32 cellular contexts compared by ENCODE assay signal in genomic region chr21:33964706-33965325, GRCh38. TPM values are rescaled to one million over a fixed set of nuclear protein-coding genes. Genes with fewer than 3 reads are reported as not detected.
DNase-seq lines count a peak whose midpoint lies in the region; ATAC-seq and TF ChIP-seq lines count a peak whose summit lies in the region.
"Had no signal": no experiment of that assay in that cellular context is flagged by ENCODE, and none has a peak within 500 bp of the region (broad histone marks: within the 10 kb centered on the region; RNA-seq: fewer than 3 reads in every experiment).

No MANE protein-coding gene starts in this region.

- no peak for TF ChIP-seq POLR2A in tibial nerve (IDR thresholded peaks at IDR 0.05)

- peaks cover 1% of the 10 kb centered on the region; the same call in 1 of the 2 replicates for H3K9me3 ChIP-seq in SK-N-SH
- peaks cover 0 to 7% (median 2%) of the 10 kb centered on the region in 4 donors for H3K9me3 ChIP-seq in tibial nerve

- H3K36me3 ChIP-seq in SK-N-SH (replicated peaks in 1 of 2; ENCODE audit: control insufficient read depth in 1 of 2, insufficient read depth in 2 of 2, low read length in 1 of 2) = no peaks in the 10 kb centered on the region
- H3K36me3 ChIP-seq in tibial nerve = no peaks in the 10 kb centered on the region
- H3K36me3 ChIP-seq: heart right ventricle had no signal

- TF ChIP-seq CTCF in SK-N-SH (IDR thresholded peaks at IDR 0.05) (no peak), foreskin fibroblast (IDR thresholded peaks at IDR 0.05; ENCODE audit: low read depth, low read length) (no peak), tibial nerve (IDR thresholded peaks at IDR 0.05) (no peak)

- no peak overlapping the region for H3K4me3 ChIP-seq in SK-N-SH (ENCODE audit: low read depth in 2 of 2, low read length in 1 of 2)
- no peak overlapping the region for H3K4me3 ChIP-seq in foreskin fibroblast (ENCODE audit: low read depth in 1 of 2, low read length in 2 of 2)
- H3K4me3 ChIP-seq in tibial nerve = no peak overlapping the region
- H3K4me3 ChIP-seq: coronary artery, heart right ventricle, psoas muscle had no signal

- H3K27me3 ChIP-seq in SK-N-SH (ENCODE audit: insufficient read depth) (no peaks in the 10 kb centered on the region), tibial nerve (no peaks in the 10 kb centered on the region)
- H3K27me3 ChIP-seq: heart right ventricle had no signal

- ATAC-seq in SK-N-SH treated with all-trans-retinoic acid at 6 μM for 48 hours (no peak; the same call in 2 of the 3 replicates), HG03565 (IDR thresholded peaks at IDR 0.05; ENCODE audit: unreplicated experiment) (no peak)
- ATAC-seq: effector memory CD8-positive, alpha-beta T cell; heart right ventricle; naive thymus-derived CD8-positive, alpha-beta T cell; psoas muscle; sciatic nerve had no signal

- H3K9me2 ChIP-seq in SK-N-SH = no peaks in the 10 kb centered on the region

- no peak for DNase-seq in SK-N-SH
- DNase-seq in M059J (ENCODE audit: low read depth) = peak; percentile 22
- DNase-seq in foreskin fibroblast = peak; percentile 61 to 78
- DNase-seq in tibial nerve (ENCODE audit: low spot score in 2 of 2) = no peak
- no peak for DNase-seq in NCI-H748 treated with DMSO at 0.1 percent for 48 hours (lab: John Stamatoyannopoulos, UW)
- DNase-seq in DMS114 treated with DMSO at 0.1 percent for 48 hours (lab: John Stamatoyannopoulos, UW; ENCODE audit: unreplicated experiment) = no peak
- DNase-seq: activated CD4-positive, alpha-beta T cell treated with anti-CD3 and anti-CD28 coated beads, Interleukin-2, amount 50 U/mL, for 1 hour; activated CD4-positive, CD25-positive, alpha-beta regulatory T cell; activated effector memory CD4-positive, alpha-beta T cell treated with anti-CD3 and anti-CD28 coated beads, Interleukin-2, amount 50 U/mL, for 16 hours; activated naive CD8-positive, alpha-beta T cell treated with anti-CD3 and anti-CD28 coated beads, Interleukin-2, amount 10 ng/mL, durations not matched to agents 7 days and 5 days; activated T-cell treated with anti-CD3 and anti-CD28 coated beads, Interleukin-2, amount 50 U/mL, for 1 hour; AML-193; caudate nucleus; CD4-positive, alpha-beta T cell; effector memory CD8-positive, alpha-beta T cell; foreskin melanocyte; heart right ventricle; kidney glomerular epithelial cell; naive thymus-derived CD8-positive, alpha-beta T cell; NCI-H1092; NCI-H1694 treated with DMSO at 0.1 percent for 48 hours; NCI-H2171; NCI-H510A; nucleus accumbens; psoas muscle; stimulated activated CD4-positive, alpha-beta T cell treated with anti-CD3 and anti-CD28 coated beads, Interleukin-4, amount 100 ng/mL, for 4 hours had no signal

- no peak overlapping the region for H2AFZ ChIP-seq in SK-N-SH (ENCODE audit: low read depth)

- POLR2A ChIA-PET in SK-N-SH (lab: Yijun Ruan, JAX) = no interaction called here

- H3K4me1 ChIP-seq in SK-N-SH (ENCODE audit: control insufficient read depth in 1 of 2, insufficient read depth in 2 of 2, low read depth in 1 of 2, low read length in 1 of 2) (peaks cover 0 to 33% of the 10 kb centered on the region in 2 experiments; a peak in 3 of 4 replicates), tibial nerve (peaks cover 0 to 20% (median 8%) of the 10 kb centered on the region in 4 donors)

- peak overlapping the region; percentile 2; the same call in 1 of the 2 replicates for H3K4me2 ChIP-seq in SK-N-SH

- H3K9ac ChIP-seq in SK-N-SH = no peak overlapping the region

- TF ChIP-seq EP300 in SK-N-SH (IDR thresholded peaks at IDR 0.05; ENCODE audit: borderline replicate concordance in 1 of 2, low read depth in 1 of 2, low read length in 1 of 2) (no peak), tibial nerve (IDR thresholded peaks at IDR 0.05) (no peak)

- peaks cover 20% of the 10 kb centered on the region for H3F3A ChIP-seq in SK-N-SH (replicated peaks; ENCODE audit: insufficient read depth)

- no peak overlapping the region; a peak in 1 of 4 replicates for H3K27ac ChIP-seq in SK-N-SH (ENCODE audit: low read depth in 2 of 2, low read length in 1 of 2)
- H3K27ac ChIP-seq in tibial nerve = no peak overlapping the region
- H3K27ac ChIP-seq: 22Rv1, coronary artery, heart right ventricle, psoas muscle, RWPE1 had no signal

- CTCF ChIA-PET in SK-N-SH (lab: Yijun Ruan, JAX) = no interaction called here

- no peaks in the 10 kb centered on the region for H3K79me2 ChIP-seq in SK-N-SH (ENCODE audit: insufficient read depth)

- WGBS in SK-N-SH (ENCODE audit: low lambda C conversion rate) = 49% methylated on average over 3 of the region's 3 CpGs
- WGBS in tibial nerve, 2 donors = 84 to 87% methylated on average over 3 of the region's 3 CpGs

- TF ChIP-seq RAD21 in SK-N-SH (IDR thresholded peaks at IDR 0.05; ENCODE audit: low read length) = no peak

- H4K20me1 ChIP-seq in SK-N-SH (ENCODE audit: insufficient read depth) = no peaks in the 10 kb centered on the region

TF ChIP-seq in SK-N-SH, 30 proteins besides CTCF, POLR2A, EP300 and RAD21:
- TF ChIP-seq TCF12 (IDR thresholded peaks at IDR 0.05) (peak; percentile 68; the same call in 1 of the 2 replicates), MXI1 (IDR thresholded peaks at IDR 0.05; ENCODE audit: low read depth, low read length) (no peak), PBX3 (IDR thresholded peaks at IDR 0.05) (peak; percentile 72), NFIC (IDR thresholded peaks at IDR 0.05; ENCODE audit: borderline replicate concordance) (0 out of 2 replicates have a peak, but pooled peaks have one; percentile 11), JUND (IDR thresholded peaks at IDR 0.05) (peak; percentile 24; the same call in 1 of the 2 replicates), GABPA (IDR thresholded peaks at IDR 0.05; ENCODE audit: low read depth) (no peak), MAX (IDR thresholded peaks at IDR 0.05; ENCODE audit: low read depth) (no peak), NRF1 (IDR thresholded peaks at IDR 0.05; ENCODE audit: low read depth, low read length) (no peak), FOSL2 (IDR thresholded peaks at IDR 0.05; ENCODE audit: borderline replicate concordance, low read depth) (peak; percentile 54), POLR2AphosphoS5 (IDR thresholded peaks at IDR 0.05; ENCODE audit: low read depth, low read length) (no peak)

TF ChIP-seq in SK-N-SH treated with all-trans-retinoic acid at 6 μM for 48 hours, 23 proteins besides CTCF, POLR2A, EP300 and RAD21:
- TF ChIP-seq, protein P1, sequence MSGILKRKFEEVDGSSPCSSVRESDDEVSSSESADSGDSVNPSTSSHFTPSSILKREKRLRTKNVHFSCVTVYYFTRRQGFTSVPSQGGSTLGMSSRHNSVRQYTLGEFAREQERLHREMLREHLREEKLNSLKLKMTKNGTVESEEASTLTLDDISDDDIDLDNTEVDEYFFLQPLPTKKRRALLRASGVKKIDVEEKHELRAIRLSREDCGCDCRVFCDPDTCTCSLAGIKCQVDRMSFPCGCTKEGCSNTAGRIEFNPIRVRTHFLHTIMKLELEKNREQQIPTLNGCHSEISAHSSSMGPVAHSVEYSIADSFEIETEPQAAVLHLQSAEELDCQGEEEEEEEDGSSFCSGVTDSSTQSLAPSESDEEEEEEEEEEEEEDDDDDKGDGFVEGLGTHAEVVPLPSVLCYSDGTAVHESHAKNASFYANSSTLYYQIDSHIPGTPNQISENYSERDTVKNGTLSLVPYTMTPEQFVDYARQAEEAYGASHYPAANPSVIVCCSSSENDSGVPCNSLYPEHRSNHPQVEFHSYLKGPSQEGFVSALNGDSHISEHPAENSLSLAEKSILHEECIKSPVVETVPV (CRISPR knock-in tag; IDR thresholded peaks at IDR 0.05) = no peak
- TF ChIP-seq PPARA (CRISPR knock-in tag; IDR thresholded peaks at IDR 0.05; ENCODE audit: borderline replicate concordance) (no peak), ZC3H10 (CRISPR knock-in tag; IDR thresholded peaks at IDR 0.05) (no peak), ZNF70 (CRISPR knock-in tag; IDR thresholded peaks at IDR 0.05) (no peak), CSDC2 (CRISPR knock-in tag; IDR thresholded peaks at IDR 0.05) (no peak), POU6F1 (CRISPR knock-in tag; IDR thresholded peaks at IDR 0.05; ENCODE audit: borderline replicate concordance, low read depth) (no peak), ZFP30 (CRISPR knock-in tag; IDR thresholded peaks at IDR 0.05) (no peak), TCF4 (CRISPR knock-in tag; IDR thresholded peaks at IDR 0.05; ENCODE audit: borderline replicate concordance) (no peak), ZNF8 (CRISPR knock-in tag; IDR thresholded peaks at IDR 0.05) (no peak), ARNTL (CRISPR knock-in tag; IDR thresholded peaks at IDR 0.05; ENCODE audit: borderline replicate concordance, low read depth) (no peak), TOX (CRISPR knock-in tag; IDR thresholded peaks at IDR 0.05; ENCODE audit: borderline replicate concordance) (no peak), OSR1 (CRISPR knock-in tag; IDR thresholded peaks at IDR 0.05) (no peak), RARB (CRISPR knock-in tag; IDR thresholded peaks at IDR 0.05) (no peak)

RNA-seq across cellular contexts. Expression of gene ATP5PO, which starts 49.2 kb away (rescaled TPM):
- 148 and 167 TPM in 2 replicates for polyA plus RNA-seq in SK-N-SH (2012; rRNA removed)
- 191 and 217 TPM in 2 replicates for polyA plus RNA-seq in SK-N-SH (2012; cell fraction: cytosol; rRNA removed)
- 53.4 and 58.6 TPM in 2 replicates for polyA plus RNA-seq in SK-N-SH (2012; cell fraction: nucleus; rRNA removed)
- total RNA-seq in M059J (2014; rRNA removed; shearing (Covaris generic)) = 302 and 597 TPM in 2 replicates
- 100 to 1,000 TPM; 121 to 213 (median 148) TPM for total RNA-seq in tibial nerve

Comparison
In these comparisons a context has a peak if more than half of its experiments do, and no peak if none do; other contexts are left out.
1. DNase-seq: peak in M059J (single experiment) and foreskin fibroblast (2 of 2); none in SK-N-SH (single experiment), tibial nerve (0 of 2), NCI-H748 treated with DMSO at 0.1 percent for 48 hours (single experiment) and DMS114 treated with DMSO at 0.1 percent for 48 hours (single experiment).